34 cellular contexts compared by ENCODE assay signal in the genomic region with DNA sequence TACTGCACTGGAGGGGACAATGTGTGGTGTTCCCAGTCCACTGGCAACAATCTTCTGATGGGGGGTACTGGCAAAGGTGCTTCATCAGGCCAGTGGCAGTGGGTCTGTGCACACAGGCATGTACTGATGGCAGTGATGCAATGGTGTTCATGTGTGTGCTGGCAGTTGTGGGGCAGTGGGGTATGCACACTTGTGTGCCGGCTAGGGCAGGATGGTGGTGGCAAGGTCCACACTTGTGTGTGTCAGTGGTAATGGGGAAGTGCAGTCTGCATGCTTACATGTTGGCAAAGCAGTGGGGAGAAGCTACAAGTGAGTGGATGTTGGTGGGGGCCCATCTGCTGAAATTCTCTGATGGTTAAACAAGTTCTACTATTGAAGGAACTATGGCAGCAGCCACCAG.
"Had no signal": no experiment of that assay in that cellular context is flagged by ENCODE, and none has a peak within 500 bp of the region (broad histone marks: within the 10 kb centered on the region; RNA-seq: fewer than 3 reads in every experiment).

No MANE protein-coding gene starts in this region.

- DNase-seq: activated B cell treated with CpG ODN at 0.5 μM for 24 hours; activated CD4-positive, alpha-beta T cell treated with anti-CD3 and anti-CD28 coated beads for 48 hours; activated CD4-positive, alpha-beta T cell treated with anti-CD3 and anti-CD28 coated beads, Interleukin-2, amount 50 U/mL, for 1 hour; activated CD4-positive, alpha-beta T cell treated with anti-CD3 and anti-CD28 coated beads, Interleukin-2, amount 50 U/mL, for 48 hours; activated CD8-positive, alpha-beta memory T cell treated with anti-CD3 and anti-CD28 coated beads for 24 hours; activated CD8-positive, alpha-beta T cell treated with anti-CD3 and anti-CD28 coated beads for 36 hours; activated effector memory CD4-positive, alpha-beta T cell treated with Interleukin-2 at 50 U/mL for 16 hours; activated gamma-delta T cell treated with Interleukin-2 at 50 U/mL for 16 hours; activated naive CD4-positive, alpha-beta T cell treated with anti-CD3 and anti-CD28 coated beads, Interleukin-2, amount 50 U/mL, for 16 hours; activated naive CD4-positive, alpha-beta T cell treated with Interleukin-2 at 50 U/mL for 16 hours; activated T-cell treated with anti-CD3 and anti-CD28 coated beads, Interleukin-2, amount 50 U/mL, for 4 hours; amniotic stem cell; anterior cingulate cortex; body of pancreas; cortex of kidney; dermis blood vessel endothelial cell; effector CD4-positive, alpha-beta T cell; effector memory CD8-positive, alpha-beta T cell; erythroblast; foreskin keratinocyte; gastrocnemius medialis; glutamatergic neuron; T-helper 1 cell; T-helper 17 cell; T1000; WERI-Rb-1 had no signal

- H3K4me1 Mint-ChIP-seq: activated B cell treated with CpG ODN at 0.5 μM for 24 hours; activated T-helper 17 cell treated with anti-CD3 and anti-CD28 coated beads, Interleukin-2, amount 50 U/mL, for 72 hours; central memory CD8-positive, alpha-beta T cell; T-helper 17 cell had no signal

- H3K27me3 ChIP-seq: body of pancreas, esophagus muscularis mucosa, foreskin keratinocyte, gastrocnemius medialis, heart left ventricle had no signal

- H3K9me3 ChIP-seq: body of pancreas, gastrocnemius medialis had no signal

- H3K4me3 ChIP-seq: body of pancreas, esophagus muscularis mucosa, gastrocnemius medialis, heart left ventricle had no signal

- FAIRE-seq: colon had no signal

- H3K36me3 ChIP-seq: esophagus muscularis mucosa, gastrocnemius medialis, heart left ventricle, WERI-Rb-1 had no signal

- H3K9me3 Mint-ChIP-seq: activated B cell treated with CpG ODN at 0.5 μM for 24 hours had no signal

- H3K4me3 Mint-ChIP-seq: activated B cell treated with CpG ODN at 0.5 μM for 24 hours; activated CD8-positive, alpha-beta T cell treated with anti-CD3 and anti-CD28 coated beads for 36 hours; activated naive CD8-positive, alpha-beta T cell; activated T-cell treated with anti-CD3 and anti-CD28 coated beads, Interleukin-2, amount 50 U/mL, for 4 hours; activated T-helper 17 cell treated with anti-CD3 and anti-CD28 coated beads, Interleukin-2, amount 50 U/mL, for 72 hours; central memory CD8-positive, alpha-beta T cell; effector memory CD8-positive, alpha-beta T cell; T-helper 17 cell; T-helper 2 cell treated with Interferon-gamma antibody and Interleukin-4, amounts not matched to agents 5 μg/mL and 100 μg/mL, for 36 hours had no signal

- H3K27me3 Mint-ChIP-seq: activated B cell treated with CpG ODN at 0.5 μM for 24 hours; activated CD8-positive, alpha-beta T cell treated with anti-CD3 and anti-CD28 coated beads for 36 hours; activated naive CD8-positive, alpha-beta T cell; activated T-helper 17 cell treated with anti-CD3 and anti-CD28 coated beads, Interleukin-2, amount 50 U/mL, for 72 hours; central memory CD8-positive, alpha-beta T cell; effector memory CD8-positive, alpha-beta T cell; T-helper 17 cell had no signal

- ATAC-seq: activated CD4-positive, CD25-positive, alpha-beta regulatory T cell treated with anti-CD3 and anti-CD28 coated beads, Interleukin-2, amount 50 U/mL, for 24 hours; activated CD8-positive, alpha-beta T cell treated with anti-CD3 and anti-CD28 coated beads for 36 hours; activated T-cell treated with anti-CD3 and anti-CD28 coated beads, Interleukin-2, amount 50 U/mL, for 4 hours; activated T-helper 17 cell treated with anti-CD3 and anti-CD28 coated beads, Interleukin-2, amount 50 U/mL, for 72 hours; body of pancreas; effector memory CD8-positive, alpha-beta T cell; foreskin keratinocyte; gastrocnemius medialis; heart left ventricle; T-helper 17 cell had no signal

- H3K27ac Mint-ChIP-seq: activated B cell treated with CpG ODN at 0.5 μM for 24 hours; activated CD8-positive, alpha-beta T cell treated with anti-CD3 and anti-CD28 coated beads for 36 hours; activated naive CD8-positive, alpha-beta T cell; activated T-helper 17 cell treated with anti-CD3 and anti-CD28 coated beads, Interleukin-2, amount 50 U/mL, for 72 hours; T-helper 17 cell; T-helper 2 cell treated with Interferon-gamma antibody and Interleukin-4, amounts not matched to agents 5 μg/mL and 100 μg/mL, for 36 hours had no signal

- H3K27ac ChIP-seq: body of pancreas, esophagus muscularis mucosa, foreskin keratinocyte, gastrocnemius medialis, heart left ventricle, WERI-Rb-1 had no signal

- H3K4me1 ChIP-seq: body of pancreas, esophagus muscularis mucosa, foreskin keratinocyte, gastrocnemius medialis, heart left ventricle had no signal

- H3K36me3 Mint-ChIP-seq: activated naive CD8-positive, alpha-beta T cell had no signal
